Comparison of ENCODE assay signal across 32 cellular contexts in genomic region chr5:8568858-8569257, GRCh38.
"Had no signal": no experiment of that assay in that cellular context is flagged by ENCODE, and none has a peak within 500 bp of the region (broad histone marks: within the 10 kb centered on the region; RNA-seq: fewer than 3 reads in every experiment).

No MANE protein-coding gene starts in this region.

- H3K4me3 ChIP-seq: body of pancreas, breast epithelium, MG63, PC-9 had no signal

- H3K9me3 ChIP-seq: body of pancreas, breast epithelium, MG63 had no signal

- H3K9me3 Mint-ChIP-seq: activated CD4-positive, alpha-beta T cell treated with anti-CD3 and anti-CD28 coated beads, Interleukin-2, amount 10 ng/mL, durations not matched to agents 7 days and 5 days; activated naive CD4-positive, alpha-beta T cell treated with anti-CD3 and anti-CD28 coated beads, Interleukin-2, amount 50 U/mL, for 24 hours; activated naive CD8-positive, alpha-beta T cell treated with anti-CD3 and anti-CD28 coated beads, Interleukin-2, amount 10 ng/mL, durations not matched to agents 7 days and 5 days; activated T-cell treated with anti-CD3 and anti-CD28 coated beads, Interleukin-2, amount 50 U/mL, for 24 hours had no signal

- H3K36me3 ChIP-seq: breast epithelium, MG63 had no signal

- H3K27me3 Mint-ChIP-seq: activated CD4-positive, alpha-beta T cell treated with anti-CD3 and anti-CD28 coated beads for 36 hours; activated CD4-positive, alpha-beta T cell treated with anti-CD3 and anti-CD28 coated beads, Interleukin-2, amount 10 ng/mL, durations not matched to agents 7 days and 5 days; activated naive CD4-positive, alpha-beta T cell treated with anti-CD3 and anti-CD28 coated beads, Interleukin-2, amount 50 U/mL, for 24 hours; activated naive CD8-positive, alpha-beta T cell treated with anti-CD3 and anti-CD28 coated beads, Interleukin-2, amount 10 ng/mL, durations not matched to agents 7 days and 5 days; activated T-cell treated with anti-CD3 and anti-CD28 coated beads, Interleukin-2, amount 50 U/mL, for 24 hours had no signal

- H3K36me3 Mint-ChIP-seq: activated naive CD4-positive, alpha-beta T cell treated with anti-CD3 and anti-CD28 coated beads, Interleukin-2, amount 50 U/mL, for 24 hours; activated naive CD8-positive, alpha-beta T cell treated with anti-CD3 and anti-CD28 coated beads, Interleukin-2, amount 10 ng/mL, durations not matched to agents 7 days and 5 days had no signal

- H3K27me3 ChIP-seq: body of pancreas, breast epithelium, MG63 had no signal

- H3K4me1 Mint-ChIP-seq: activated CD4-positive, alpha-beta T cell treated with anti-CD3 and anti-CD28 coated beads for 36 hours; activated CD4-positive, alpha-beta T cell treated with anti-CD3 and anti-CD28 coated beads, Interleukin-2, amount 10 ng/mL, durations not matched to agents 7 days and 5 days; activated naive CD4-positive, alpha-beta T cell treated with anti-CD3 and anti-CD28 coated beads, Interleukin-2, amount 50 U/mL, for 24 hours; activated naive CD8-positive, alpha-beta T cell treated with anti-CD3 and anti-CD28 coated beads, Interleukin-2, amount 10 ng/mL, durations not matched to agents 7 days and 5 days had no signal

- H3K4me3 Mint-ChIP-seq: activated CD4-positive, alpha-beta T cell treated with anti-CD3 and anti-CD28 coated beads for 36 hours; activated CD4-positive, alpha-beta T cell treated with anti-CD3 and anti-CD28 coated beads, Interleukin-2, amount 10 ng/mL, durations not matched to agents 7 days and 5 days; activated CD8-positive, alpha-beta T cell treated with anti-CD3 and anti-CD28 coated beads, Interleukin-2, amount 10 ng/mL, durations not matched to agents 7 days and 5 days; activated naive CD4-positive, alpha-beta T cell treated with anti-CD3 and anti-CD28 coated beads, Interleukin-2, amount 50 U/mL, for 24 hours; activated naive CD8-positive, alpha-beta T cell treated with anti-CD3 and anti-CD28 coated beads, Interleukin-2, amount 10 ng/mL, durations not matched to agents 7 days and 5 days; activated T-cell treated with anti-CD3 and anti-CD28 coated beads, Interleukin-2, amount 50 U/mL, for 24 hours; T-helper 2 cell treated with Interferon-gamma antibody and Interleukin-4, amounts not matched to agents 5 μg/mL and 100 μg/mL, for 36 hours had no signal

- H3K27ac Mint-ChIP-seq: activated CD4-positive, alpha-beta T cell treated with anti-CD3 and anti-CD28 coated beads for 36 hours; activated CD4-positive, alpha-beta T cell treated with anti-CD3 and anti-CD28 coated beads, Interleukin-2, amount 10 ng/mL, durations not matched to agents 7 days and 5 days; activated CD8-positive, alpha-beta T cell treated with anti-CD3 and anti-CD28 coated beads, Interleukin-2, amount 10 ng/mL, durations not matched to agents 7 days and 5 days; activated naive CD4-positive, alpha-beta T cell treated with anti-CD3 and anti-CD28 coated beads, Interleukin-2, amount 50 U/mL, for 24 hours; activated naive CD8-positive, alpha-beta T cell treated with anti-CD3 and anti-CD28 coated beads, Interleukin-2, amount 10 ng/mL, durations not matched to agents 7 days and 5 days; activated T-cell treated with anti-CD3 and anti-CD28 coated beads, Interleukin-2, amount 50 U/mL, for 24 hours; activated T-helper 2 cell treated with anti-CD3 and anti-CD28 coated beads, Interferon-gamma antibody, Interleukin-2, Interleukin-4, amounts not matched to agents 10 μg/mL and 5 μg/mL and 100 μg/mL, durations not matched to agents 14 hours and 24 hours and 36 hours; T-helper 2 cell treated with Interferon-gamma antibody and Interleukin-4, amounts not matched to agents 5 μg/mL and 100 μg/mL, for 36 hours had no signal

- H3K27ac ChIP-seq: body of pancreas, breast epithelium, PC-9, RWPE1 had no signal

- H3K4me1 ChIP-seq: body of pancreas, breast epithelium had no signal

- ATAC-seq: activated CD4-positive, alpha-beta T cell treated with anti-CD3 and anti-CD28 coated beads for 36 hours; activated CD4-positive, CD25-positive, alpha-beta regulatory T cell treated with anti-CD3 and anti-CD28 coated beads, Interleukin-2, amount 50 U/mL, for 24 hours; activated CD8-positive, alpha-beta T cell treated with anti-CD3 and anti-CD28 coated beads, Interleukin-2, amount 10 ng/mL, durations not matched to agents 7 days and 5 days; body of pancreas; Right ventricle myocardium inferior had no signal

- DNase-seq: activated CD4-positive, alpha-beta T cell treated with anti-CD3 and anti-CD28 coated beads for 36 hours; activated CD4-positive, alpha-beta T cell treated with anti-CD3 and anti-CD28 coated beads, Interleukin-2, amount 10 ng/mL, durations not matched to agents 7 days and 5 days; activated CD4-positive, alpha-beta T cell treated with anti-CD3 and anti-CD28 coated beads, Interleukin-2, amount 50 U/mL, for 48 hours; activated CD8-positive, alpha-beta T cell treated with anti-CD3 and anti-CD28 coated beads, Interleukin-2, amount 10 ng/mL, durations not matched to agents 7 days and 5 days; activated gamma-delta T cell; activated naive CD4-positive, alpha-beta T cell treated with Interleukin-2 at 50 U/mL for 16 hours; activated naive CD8-positive, alpha-beta T cell treated with anti-CD3 and anti-CD28 coated beads, Interleukin-2, amount 10 ng/mL, durations not matched to agents 7 days and 5 days; activated T-cell treated with anti-CD3 and anti-CD28 coated beads, Interleukin-2, amount 50 U/mL, for 24 hours; body of pancreas; Kasumi-1; KG1; MG63; NCI-H1105; NCI-H1436; NCI-H1694; NCI-H1930; NCI-H2081 treated with DMSO at 0.1 percent for 48 hours; NCI-H2171; NCI-H510A; NCI-H526; NCI-H748 treated with DMSO at 0.1 percent for 48 hours; NK-92 treated with Interleukin-12 subunit alpha and Interleukin-12 subunit beta, amount 100 ng/mL, for 24 hours; PC-9; SIG-M5; SW 1271 had no signal
